In the genomic region with DNA sequence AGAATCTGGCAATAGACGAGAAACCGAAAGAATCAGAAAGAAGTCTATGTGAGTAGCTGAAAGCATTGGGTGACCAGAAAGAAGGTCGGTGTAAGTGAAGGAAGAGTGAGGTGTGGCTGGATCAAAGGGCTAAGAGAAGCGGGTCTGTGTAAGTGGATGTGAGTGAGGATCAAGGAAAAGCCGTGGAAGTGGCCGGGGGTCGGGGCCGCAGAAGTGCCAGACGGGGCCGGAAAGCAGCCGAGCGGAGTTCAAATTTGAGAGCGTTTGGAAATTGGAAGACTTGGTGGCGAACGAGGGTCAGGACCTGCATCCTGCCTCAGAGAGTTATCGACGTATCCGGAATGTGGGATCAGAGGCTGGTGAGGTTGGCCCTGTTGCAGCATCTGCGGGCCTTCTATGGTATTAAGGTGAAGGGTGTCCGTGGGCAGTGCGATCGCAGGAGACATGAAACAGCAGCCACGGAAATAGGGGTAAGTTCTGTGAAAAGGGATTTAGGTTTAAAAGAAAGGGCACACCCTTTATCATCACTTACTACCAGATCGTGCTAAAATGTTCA, we compare ENCODE assay signal across 8 cellular contexts. TPM values are rescaled to one million over a fixed set of nuclear protein-coding genes. Genes with fewer than 3 reads are reported as not detected.
DNase-seq lines count a peak whose midpoint lies in the region; ATAC-seq and TF ChIP-seq lines count a peak whose summit lies in the region.
"Not testable (repeated sequence)": the region's sequence is repeated elsewhere in the genome, so short reads cannot be mapped to it uniquely, and the experiment has no call there.

No MANE protein-coding gene starts in this region.

- WGBS in right cardiac atrium = under 1% methylated on average over 17 of the region's 24 CpGs

- intact Hi-C loops in right cardiac atrium (cut with DNase I); tibial artery (cut with DNase I; ENCODE audit: low total_unique reads): not testable (repeated sequence)

- not testable (repeated sequence) for H3K36me3 ChIP-seq in tibial artery

- H3K4me3 ChIP-seq in GM08714 (ENCODE audit: low read length) (peak overlapping the region; percentile 99), right cardiac atrium (ENCODE audit: low read length) (peak overlapping the region; percentile 52), tibial artery (peak overlapping the region; percentile 52 to 57)

- peak overlapping the region; percentile 97 to 99 (median 98) for H3K27ac Mint-ChIP-seq in brain
- H3K27ac Mint-ChIP-seq in neural crest cell (ENCODE audit: unreplicated experiment) = peak overlapping the region; percentile 97

- not testable (repeated sequence) for H3K27me3 Mint-ChIP-seq in brain; neural crest cell (ENCODE audit: low read depth)

- DNase-seq in SW480 (ENCODE audit: low spot score) (peak; percentile 12), right cardiac atrium (peak in 1 of 3 donors; percentile 5)
- DNase-seq in neural crest cell (ENCODE audit: low read depth, low spot score); tibial artery: not testable (repeated sequence)

- not testable (repeated sequence) for H3K27me3 ChIP-seq in right cardiac atrium (ENCODE audit: control insufficient read depth, insufficient read depth); tibial artery

- TF ChIP-seq CTCF in brain (conservative IDR thresholded peaks at IDR 0.05); neural crest cell (conservative IDR thresholded peaks at IDR 0.05); tibial artery (IDR thresholded peaks at IDR 0.05): not testable (repeated sequence)

- not testable (repeated sequence) for H3K9me3 Mint-ChIP-seq in brain, neural crest cell

- ATAC-seq in GM21717 (IDR thresholded peaks at IDR 0.05; ENCODE audit: unreplicated experiment) = peak; percentile 14
- ATAC-seq in HG03442 (IDR thresholded peaks at IDR 0.05; ENCODE audit: unreplicated experiment) = peak; percentile 7
- ATAC-seq in right cardiac atrium = not testable (repeated sequence)

- not testable (repeated sequence) for H3K4me1 ChIP-seq in right cardiac atrium (ENCODE audit: control insufficient read depth, insufficient read depth, low read length); tibial artery

- peaks cover 29% of the 10 kb centered on the region for H3K4me1 Mint-ChIP-seq in brain
- H3K4me1 Mint-ChIP-seq in neural crest cell = peaks cover 22% of the 10 kb centered on the region

- not testable (repeated sequence) for H3K36me3 Mint-ChIP-seq in brain; neural crest cell (ENCODE audit: low read depth)

- H3K27ac ChIP-seq in right cardiac atrium (ENCODE audit: low read length) = not testable (repeated sequence)
- peak overlapping the region in 1 of 2 donors; percentile 64 for H3K27ac ChIP-seq in tibial artery

- H3K4me3 Mint-ChIP-seq in brain (peak overlapping the region; percentile 92 to 99 (median 97)), neural crest cell (peak overlapping the region; percentile 97)

- not testable (repeated sequence) for H3K9me3 ChIP-seq in right cardiac atrium (ENCODE audit: control insufficient read depth, low read length); tibial artery

RNA-seq across cellular contexts. Expression of a gene that starts 0.6 kb away (rescaled TPM):
- polyA plus RNA-seq in brain (ENCODE audit: insufficient read depth, low read depth, low replicate concordance) = 9.3 TPM
- total RNA-seq in right cardiac atrium = 1 to 10 TPM; 1.4 to 3.3 (median 2.6) TPM
- polyA plus RNA-seq in right cardiac atrium = 0.54 TPM
- total RNA-seq in neural crest cell = 95.2 and 96.0 TPM in 2 replicates

RNA-seq across cellular contexts. Expression of a gene that starts 22.7 kb away (rescaled TPM):
- polyA plus RNA-seq in brain (ENCODE audit: insufficient read depth, low read depth, low replicate concordance) (0.61 TPM), right cardiac atrium (7.9 TPM)
- total RNA-seq in right cardiac atrium (10 to 100 TPM in 3 of 4 donors, 1 to 10 TPM in 1; 7.5 to 13.9 (median 11.0) TPM), neural crest cell (2.2 and 2.6 TPM in 2 replicates)

RNA-seq across cellular contexts. Expression of a gene that starts 25.6 kb away (rescaled TPM):
- 151 TPM for polyA plus RNA-seq in brain (ENCODE audit: insufficient read depth, low read depth, low replicate concordance)
- total RNA-seq in right cardiac atrium = under 1 TPM in 3 of 4 donors, not detected in 1; 0.37 to 0.68 (median 0.47) TPM
- polyA plus RNA-seq in right cardiac atrium = 0.48 TPM
- total RNA-seq in neural crest cell = 25.1 and 28.9 TPM in 2 replicates

Comparison
In these comparisons a context has a peak if more than half of its experiments do, and no peak if none do; other contexts are left out.
1. RNA of a gene that starts 0.6 kb away (total RNA-seq): 95.2 to 96.0 TPM in neural crest cell; 1.4 to 3.3 TPM in right cardiac atrium; every median in the first group is over 10 times any median in the second.
2. RNA of a gene that starts 25.6 kb away (total RNA-seq): 25.1 to 28.9 TPM in neural crest cell; 0.37 to 0.68 TPM in right cardiac atrium; every median in the first group is over 10 times any median in the second.
3. Peak in every context shown above with its lines, with median percentiles within 50 percentile points of each other: H3K4me3 ChIP-seq.